In the genomic region with DNA sequence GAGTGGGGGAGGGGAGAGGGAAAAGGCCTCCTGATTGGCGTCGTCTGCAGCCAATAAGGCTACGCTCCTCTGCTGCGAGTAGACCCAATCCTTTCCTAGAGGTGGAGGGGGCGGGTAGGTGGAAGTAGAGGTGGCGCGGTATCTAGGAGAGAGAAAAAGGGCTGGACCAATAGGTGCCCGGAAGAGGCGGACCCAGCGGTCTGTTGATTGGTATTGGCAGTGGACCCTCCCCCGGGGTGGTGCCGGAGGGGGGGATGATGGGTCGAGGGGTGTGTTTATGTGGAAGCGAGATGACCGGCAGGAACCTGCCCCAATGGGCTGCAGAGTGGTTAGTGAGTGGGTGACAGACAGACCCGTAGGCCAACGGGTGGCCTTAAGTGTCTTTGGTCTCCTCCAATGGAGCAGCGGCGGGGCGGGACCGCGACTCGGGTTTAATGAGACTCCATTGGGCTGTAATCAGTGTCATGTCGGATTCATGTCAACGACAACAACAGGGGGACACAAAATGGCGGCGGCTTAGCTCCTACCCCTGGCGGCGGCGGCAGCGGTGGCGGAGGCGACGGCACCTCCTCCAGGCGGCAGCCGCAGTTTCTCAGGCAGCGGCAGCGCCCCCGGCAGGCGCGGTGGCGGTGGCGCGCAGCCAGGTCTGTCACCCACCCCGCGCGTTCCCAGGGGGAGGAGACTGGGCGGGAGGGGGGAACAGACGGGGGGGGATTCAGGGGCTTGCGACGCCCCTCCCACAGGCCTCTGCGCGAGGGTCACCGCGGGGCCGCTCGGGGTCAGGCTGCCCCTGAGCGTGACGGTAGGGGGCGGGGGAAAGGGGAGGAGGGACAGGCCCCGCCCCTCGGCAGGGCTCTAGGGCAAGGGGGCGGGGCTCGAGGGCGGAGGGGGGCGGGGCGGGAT, we compare ENCODE assay signal across 1 cellular context.
TF ChIP-seq lines count a peak whose summit lies in the region.

A gene (plus strand): TSS at position 459 of the 903 bp plus-strand sequence. CDS start 16,258 bp downstream, outside the sequence.

TF ChIP-seq in GM12878, 131 proteins besides CTCF, POLR2A, EP300 and RAD21 (continued from another document and continues in another):
- TF ChIP-seq, protein P1, sequence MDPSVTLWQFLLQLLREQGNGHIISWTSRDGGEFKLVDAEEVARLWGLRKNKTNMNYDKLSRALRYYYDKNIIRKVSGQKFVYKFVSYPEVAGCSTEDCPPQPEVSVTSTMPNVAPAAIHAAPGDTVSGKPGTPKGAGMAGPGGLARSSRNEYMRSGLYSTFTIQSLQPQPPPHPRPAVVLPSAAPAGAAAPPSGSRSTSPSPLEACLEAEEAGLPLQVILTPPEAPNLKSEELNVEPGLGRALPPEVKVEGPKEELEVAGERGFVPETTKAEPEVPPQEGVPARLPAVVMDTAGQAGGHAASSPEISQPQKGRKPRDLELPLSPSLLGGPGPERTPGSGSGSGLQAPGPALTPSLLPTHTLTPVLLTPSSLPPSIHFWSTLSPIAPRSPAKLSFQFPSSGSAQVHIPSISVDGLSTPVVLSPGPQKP (IDR thresholded peaks at IDR 0.05; ENCODE audit: low read depth, low read length): no peak
- TF ChIP-seq NR2F1 (conservative IDR thresholded peaks at IDR 0.05) (peak; percentile 76), EZH2 (IDR thresholded peaks at IDR 0.05; ENCODE audit: borderline replicate concordance, control insufficient read depth, low read depth, low read length) (no peak), NR2C1 (IDR thresholded peaks at IDR 0.05) (peak; percentile 76), TAF1 (IDR thresholded peaks at IDR 0.05; ENCODE audit: borderline replicate concordance, low read depth, low read length) (peak; percentile 81), LARP7 (IDR thresholded peaks at IDR 0.05) (0 out of 2 replicates have a peak, but pooled peaks have one; percentile 29), FOXK2 (IDR thresholded peaks at IDR 0.05) (peak; percentile 91), ZBED1 (IDR thresholded peaks at IDR 0.05; ENCODE audit: borderline replicate concordance) (peak; percentile 82; the same call in 1 of the 2 replicates), PML (IDR thresholded peaks at IDR 0.05; ENCODE audit: low read length) (no peak), CREM (IDR thresholded peaks at IDR 0.05; ENCODE audit: low read depth) (peak; percentile 76), TBL1XR1 (IDR thresholded peaks at IDR 0.05; ENCODE audit: low read depth, low read length) (peak; percentile 18; the same call in 1 of the 2 replicates), ZNF207 (IDR thresholded peaks at IDR 0.05; ENCODE audit: borderline replicate concordance) (peak; percentile 44; the same call in 1 of the 2 replicates), JUNB (IDR thresholded peaks at IDR 0.05) (no peak), FOXM1 (IDR thresholded peaks at IDR 0.05; ENCODE audit: low read depth, low read length) (peak; percentile 27; the same call in 1 of the 2 replicates), YBX1 (IDR thresholded peaks at IDR 0.05) (no peak), BCL11A (IDR thresholded peaks at IDR 0.05; ENCODE audit: low read depth, low read length) (0 out of 2 replicates have a peak, but pooled peaks have one; percentile 21), SIX5 (IDR thresholded peaks at IDR 0.05; ENCODE audit: low read depth, low read length, severe bottlenecking) (no peak), HDGF (IDR thresholded peaks at IDR 0.05) (peak; percentile 99), NRF1 (conservative IDR thresholded peaks at IDR 0.05; ENCODE audit: low read depth, low read length) (no peak; the same call in 1 of the 2 replicates), BHLHE40 (IDR thresholded peaks at IDR 0.05; ENCODE audit: borderline replicate concordance in 1 of 2, low read depth in 2 of 2, low read length in 1 of 2) (peak; percentile 34 to 45; a peak in 1 of 4 replicates), POLR2AphosphoS5 (IDR thresholded peaks at IDR 0.05; ENCODE audit: low read length) (peak; percentile 67), RBBP5 (conservative IDR thresholded peaks at IDR 0.05) (no peak), ZNF24 (IDR thresholded peaks at IDR 0.05) (peak; percentile 26; the same call in 1 of the 2 replicates), CHD4 (IDR thresholded peaks at IDR 0.05) (no peak), CBX5 (IDR thresholded peaks at IDR 0.05; ENCODE audit: low read depth) (peak; percentile 33; the same call in 1 of the 2 replicates), RFX5 (IDR thresholded peaks at IDR 0.05; ENCODE audit: low read depth, low read length) (peak; percentile 76), JUND (IDR thresholded peaks at IDR 0.05; ENCODE audit: low read depth, low read length) (no peak), RCOR1 (conservative IDR thresholded peaks at IDR 0.05; ENCODE audit: low read depth, low read length) (0 out of 2 replicates have a peak, but pooled peaks have one; percentile 27), PAX5 (IDR thresholded peaks at IDR 0.05; ENCODE audit: borderline replicate concordance, low read depth, low read length) (0 out of 2 replicates have a peak, but pooled peaks have one; percentile 32), ASH2L (IDR thresholded peaks at IDR 0.05; ENCODE audit: borderline replicate concordance, low read depth) (0 out of 2 replicates have a peak, but pooled peaks have one; percentile 73)
- TF ChIP-seq, protein P2, sequence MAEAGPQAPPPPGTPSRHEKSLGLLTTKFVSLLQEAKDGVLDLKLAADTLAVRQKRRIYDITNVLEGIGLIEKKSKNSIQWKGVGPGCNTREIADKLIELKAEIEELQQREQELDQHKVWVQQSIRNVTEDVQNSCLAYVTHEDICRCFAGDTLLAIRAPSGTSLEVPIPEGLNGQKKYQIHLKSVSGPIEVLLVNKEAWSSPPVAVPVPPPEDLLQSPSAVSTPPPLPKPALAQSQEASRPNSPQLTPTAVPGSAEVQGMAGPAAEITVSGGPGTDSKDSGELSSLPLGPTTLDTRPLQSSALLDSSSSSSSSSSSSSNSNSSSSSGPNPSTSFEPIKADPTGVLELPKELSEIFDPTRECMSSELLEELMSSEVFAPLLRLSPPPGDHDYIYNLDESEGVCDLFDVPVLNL (IDR thresholded peaks at IDR 0.05; ENCODE audit: low read depth, low read length): no peak
- TF ChIP-seq, protein P3, sequence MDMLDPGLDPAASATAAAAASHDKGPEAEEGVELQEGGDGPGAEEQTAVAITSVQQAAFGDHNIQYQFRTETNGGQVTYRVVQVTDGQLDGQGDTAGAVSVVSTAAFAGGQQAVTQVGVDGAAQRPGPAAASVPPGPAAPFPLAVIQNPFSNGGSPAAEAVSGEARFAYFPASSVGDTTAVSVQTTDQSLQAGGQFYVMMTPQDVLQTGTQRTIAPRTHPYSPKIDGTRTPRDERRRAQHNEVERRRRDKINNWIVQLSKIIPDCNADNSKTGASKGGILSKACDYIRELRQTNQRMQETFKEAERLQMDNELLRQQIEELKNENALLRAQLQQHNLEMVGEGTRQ (IDR thresholded peaks at IDR 0.05; ENCODE audit: borderline replicate concordance, low read depth, low read length): no peak
- TF ChIP-seq, protein P4, sequence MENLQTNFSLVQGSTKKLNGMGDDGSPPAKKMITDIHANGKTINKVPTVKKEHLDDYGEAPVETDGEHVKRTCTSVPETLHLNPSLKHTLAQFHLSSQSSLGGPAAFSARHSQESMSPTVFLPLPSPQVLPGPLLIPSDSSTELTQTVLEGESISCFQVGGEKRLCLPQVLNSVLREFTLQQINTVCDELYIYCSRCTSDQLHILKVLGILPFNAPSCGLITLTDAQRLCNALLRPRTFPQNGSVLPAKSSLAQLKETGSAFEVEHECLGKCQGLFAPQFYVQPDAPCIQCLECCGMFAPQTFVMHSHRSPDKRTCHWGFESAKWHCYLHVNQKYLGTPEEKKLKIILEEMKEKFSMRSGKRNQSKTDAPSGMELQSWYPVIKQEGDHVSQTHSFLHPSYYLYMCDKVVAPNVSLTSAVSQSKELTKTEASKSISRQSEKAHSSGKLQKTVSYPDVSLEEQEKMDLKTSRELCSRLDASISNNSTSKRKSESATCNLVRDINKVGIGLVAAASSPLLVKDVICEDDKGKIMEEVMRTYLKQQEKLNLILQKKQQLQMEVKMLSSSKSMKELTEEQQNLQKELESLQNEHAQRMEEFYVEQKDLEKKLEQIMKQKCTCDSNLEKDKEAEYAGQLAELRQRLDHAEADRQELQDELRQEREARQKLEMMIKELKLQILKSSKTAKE (IDR thresholded peaks at IDR 0.05; ENCODE audit: low read depth, poor library complexity, severe bottlenecking): peak; percentile 95
- TF ChIP-seq, protein P5, sequence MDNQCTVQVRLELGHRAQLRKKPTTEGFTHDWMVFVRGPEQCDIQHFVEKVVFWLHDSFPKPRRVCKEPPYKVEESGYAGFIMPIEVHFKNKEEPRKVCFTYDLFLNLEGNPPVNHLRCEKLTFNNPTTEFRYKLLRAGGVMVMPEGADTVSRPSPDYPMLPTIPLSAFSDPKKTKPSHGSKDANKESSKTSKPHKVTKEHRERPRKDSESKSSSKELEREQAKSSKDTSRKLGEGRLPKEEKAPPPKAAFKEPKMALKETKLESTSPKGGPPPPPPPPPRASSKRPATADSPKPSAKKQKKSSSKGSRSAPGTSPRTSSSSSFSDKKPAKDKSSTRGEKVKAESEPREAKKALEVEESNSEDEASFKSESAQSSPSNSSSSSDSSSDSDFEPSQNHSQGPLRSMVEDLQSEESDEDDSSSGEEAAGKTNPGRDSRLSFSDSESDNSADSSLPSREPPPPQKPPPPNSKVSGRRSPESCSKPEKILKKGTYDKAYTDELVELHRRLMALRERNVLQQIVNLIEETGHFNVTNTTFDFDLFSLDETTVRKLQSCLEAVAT (IDR thresholded peaks at IDR 0.05): no peak
- TF ChIP-seq, protein P6, sequence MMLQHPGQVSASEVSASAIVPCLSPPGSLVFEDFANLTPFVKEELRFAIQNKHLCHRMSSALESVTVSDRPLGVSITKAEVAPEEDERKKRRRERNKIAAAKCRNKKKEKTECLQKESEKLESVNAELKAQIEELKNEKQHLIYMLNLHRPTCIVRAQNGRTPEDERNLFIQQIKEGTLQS (IDR thresholded peaks at IDR 0.05; ENCODE audit: borderline replicate concordance, extremely low read depth, low read depth, low read length): no peak
- TF ChIP-seq, protein P7, sequence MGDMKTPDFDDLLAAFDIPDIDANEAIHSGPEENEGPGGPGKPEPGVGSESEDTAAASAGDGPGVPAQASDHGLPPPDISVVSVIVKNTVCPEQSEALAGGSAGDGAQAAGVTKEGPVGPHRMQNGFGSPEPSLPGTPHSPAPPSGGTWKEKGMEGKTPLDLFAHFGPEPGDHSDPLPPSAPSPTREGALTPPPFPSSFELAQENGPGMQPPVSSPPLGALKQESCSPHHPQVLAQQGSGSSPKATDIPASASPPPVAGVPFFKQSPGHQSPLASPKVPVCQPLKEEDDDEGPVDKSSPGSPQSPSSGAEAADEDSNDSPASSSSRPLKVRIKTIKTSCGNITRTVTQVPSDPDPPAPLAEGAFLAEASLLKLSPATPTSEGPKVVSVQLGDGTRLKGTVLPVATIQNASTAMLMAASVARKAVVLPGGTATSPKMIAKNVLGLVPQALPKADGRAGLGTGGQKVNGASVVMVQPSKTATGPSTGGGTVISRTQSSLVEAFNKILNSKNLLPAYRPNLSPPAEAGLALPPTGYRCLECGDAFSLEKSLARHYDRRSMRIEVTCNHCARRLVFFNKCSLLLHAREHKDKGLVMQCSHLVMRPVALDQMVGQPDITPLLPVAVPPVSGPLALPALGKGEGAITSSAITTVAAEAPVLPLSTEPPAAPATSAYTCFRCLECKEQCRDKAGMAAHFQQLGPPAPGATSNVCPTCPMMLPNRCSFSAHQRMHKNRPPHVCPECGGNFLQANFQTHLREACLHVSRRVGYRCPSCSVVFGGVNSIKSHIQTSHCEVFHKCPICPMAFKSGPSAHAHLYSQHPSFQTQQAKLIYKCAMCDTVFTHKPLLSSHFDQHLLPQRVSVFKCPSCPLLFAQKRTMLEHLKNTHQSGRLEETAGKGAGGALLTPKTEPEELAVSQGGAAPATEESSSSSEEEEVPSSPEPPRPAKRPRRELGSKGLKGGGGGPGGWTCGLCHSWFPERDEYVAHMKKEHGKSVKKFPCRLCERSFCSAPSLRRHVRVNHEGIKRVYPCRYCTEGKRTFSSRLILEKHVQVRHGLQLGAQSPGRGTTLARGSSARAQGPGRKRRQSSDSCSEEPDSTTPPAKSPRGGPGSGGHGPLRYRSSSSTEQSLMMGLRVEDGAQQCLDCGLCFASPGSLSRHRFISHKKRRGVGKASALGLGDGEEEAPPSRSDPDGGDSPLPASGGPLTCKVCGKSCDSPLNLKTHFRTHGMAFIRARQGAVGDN (IDR thresholded peaks at IDR 0.05): peak; percentile 56; the same call in 1 of the 2 replicates
- TF ChIP-seq, protein P8, sequence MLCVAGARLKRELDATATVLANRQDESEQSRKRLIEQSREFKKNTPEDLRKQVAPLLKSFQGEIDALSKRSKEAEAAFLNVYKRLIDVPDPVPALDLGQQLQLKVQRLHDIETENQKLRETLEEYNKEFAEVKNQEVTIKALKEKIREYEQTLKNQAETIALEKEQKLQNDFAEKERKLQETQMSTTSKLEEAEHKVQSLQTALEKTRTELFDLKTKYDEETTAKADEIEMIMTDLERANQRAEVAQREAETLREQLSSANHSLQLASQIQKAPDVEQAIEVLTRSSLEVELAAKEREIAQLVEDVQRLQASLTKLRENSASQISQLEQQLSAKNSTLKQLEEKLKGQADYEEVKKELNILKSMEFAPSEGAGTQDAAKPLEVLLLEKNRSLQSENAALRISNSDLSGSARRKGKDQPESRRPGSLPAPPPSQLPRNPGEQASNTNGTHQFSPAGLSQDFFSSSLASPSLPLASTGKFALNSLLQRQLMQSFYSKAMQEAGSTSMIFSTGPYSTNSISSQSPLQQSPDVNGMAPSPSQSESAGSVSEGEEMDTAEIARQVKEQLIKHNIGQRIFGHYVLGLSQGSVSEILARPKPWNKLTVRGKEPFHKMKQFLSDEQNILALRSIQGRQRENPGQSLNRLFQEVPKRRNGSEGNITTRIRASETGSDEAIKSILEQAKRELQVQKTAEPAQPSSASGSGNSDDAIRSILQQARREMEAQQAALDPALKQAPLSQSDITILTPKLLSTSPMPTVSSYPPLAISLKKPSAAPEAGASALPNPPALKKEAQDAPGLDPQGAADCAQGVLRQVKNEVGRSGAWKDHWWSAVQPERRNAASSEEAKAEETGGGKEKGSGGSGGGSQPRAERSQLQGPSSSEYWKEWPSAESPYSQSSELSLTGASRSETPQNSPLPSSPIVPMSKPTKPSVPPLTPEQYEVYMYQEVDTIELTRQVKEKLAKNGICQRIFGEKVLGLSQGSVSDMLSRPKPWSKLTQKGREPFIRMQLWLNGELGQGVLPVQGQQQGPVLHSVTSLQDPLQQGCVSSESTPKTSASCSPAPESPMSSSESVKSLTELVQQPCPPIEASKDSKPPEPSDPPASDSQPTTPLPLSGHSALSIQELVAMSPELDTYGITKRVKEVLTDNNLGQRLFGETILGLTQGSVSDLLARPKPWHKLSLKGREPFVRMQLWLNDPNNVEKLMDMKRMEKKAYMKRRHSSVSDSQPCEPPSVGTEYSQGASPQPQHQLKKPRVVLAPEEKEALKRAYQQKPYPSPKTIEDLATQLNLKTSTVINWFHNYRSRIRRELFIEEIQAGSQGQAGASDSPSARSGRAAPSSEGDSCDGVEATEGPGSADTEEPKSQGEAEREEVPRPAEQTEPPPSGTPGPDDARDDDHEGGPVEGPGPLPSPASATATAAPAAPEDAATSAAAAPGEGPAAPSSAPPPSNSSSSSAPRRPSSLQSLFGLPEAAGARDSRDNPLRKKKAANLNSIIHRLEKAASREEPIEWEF (IDR thresholded peaks at IDR 0.05; ENCODE audit: insufficient replicate concordance, low read depth, low read length): no peak
- TF ChIP-seq, protein P9, sequence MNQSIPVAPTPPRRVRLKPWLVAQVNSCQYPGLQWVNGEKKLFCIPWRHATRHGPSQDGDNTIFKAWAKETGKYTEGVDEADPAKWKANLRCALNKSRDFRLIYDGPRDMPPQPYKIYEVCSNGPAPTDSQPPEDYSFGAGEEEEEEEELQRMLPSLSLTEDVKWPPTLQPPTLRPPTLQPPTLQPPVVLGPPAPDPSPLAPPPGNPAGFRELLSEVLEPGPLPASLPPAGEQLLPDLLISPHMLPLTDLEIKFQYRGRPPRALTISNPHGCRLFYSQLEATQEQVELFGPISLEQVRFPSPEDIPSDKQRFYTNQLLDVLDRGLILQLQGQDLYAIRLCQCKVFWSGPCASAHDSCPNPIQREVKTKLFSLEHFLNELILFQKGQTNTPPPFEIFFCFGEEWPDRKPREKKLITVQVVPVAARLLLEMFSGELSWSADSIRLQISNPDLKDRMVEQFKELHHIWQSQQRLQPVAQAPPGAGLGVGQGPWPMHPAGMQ (IDR thresholded peaks at IDR 0.05; ENCODE audit: borderline replicate concordance): peak; percentile 0; the same call in 1 of the 2 replicates
